ENCODE assay signal across 1 cellular context in genomic region chr4:78056265-78057129, GRCh38.
A peak's percentile ranks its signal among the peaks of the same experiment; 100 is the strongest.
TF ChIP-seq lines count a peak whose summit lies in the region.

No MANE protein-coding gene starts in this region.

TF ChIP-seq in GM23338, 12 proteins besides CTCF, POLR2A, EP300 and RAD21:
- no peak for TF ChIP-seq ZNF462 (CRISPR knock-in tag; IDR thresholded peaks at IDR 0.05)
- no peak for TF ChIP-seq EZH2phosphoT487 (IDR thresholded peaks at IDR 0.05; ENCODE audit: unreplicated experiment)
- TF ChIP-seq POLR2AphosphoS5 (IDR thresholded peaks at IDR 0.05; ENCODE audit: low read depth) = peak; percentile 71
- TF ChIP-seq REST (IDR thresholded peaks at IDR 0.05; ENCODE audit: unreplicated experiment) = no peak
- TF ChIP-seq NANOG (IDR thresholded peaks at IDR 0.05; ENCODE audit: borderline replicate concordance) = no peak
- 0 out of 2 replicates have a peak, but pooled peaks have one; percentile 0 for TF ChIP-seq CREB1 (CRISPR knock-in tag; IDR thresholded peaks at IDR 0.05; ENCODE audit: low read depth)
- 0 out of 2 replicates have a peak, but pooled peaks have one; percentile 26 for TF ChIP-seq ETS1 (IDR thresholded peaks at IDR 0.05)
- TF ChIP-seq JUNB (IDR thresholded peaks at IDR 0.05; ENCODE audit: unreplicated experiment) = no peak
- TF ChIP-seq STAT1 (IDR thresholded peaks at IDR 0.05; ENCODE audit: unreplicated experiment) = no peak
- TF ChIP-seq ZNF114 (CRISPR knock-in tag; IDR thresholded peaks at IDR 0.05) = no peak
- no peak for TF ChIP-seq EZH2 (IDR thresholded peaks at IDR 0.05; ENCODE audit: low read depth, unreplicated experiment)
- no peak for TF ChIP-seq ZNF331 (CRISPR knock-in tag; IDR thresholded peaks at IDR 0.05; ENCODE audit: low read depth)
TF ChIP-seq in GM23338: peak in this region for 3.
